Comparison of ENCODE assay signal across 21 cellular contexts in the genomic region with DNA sequence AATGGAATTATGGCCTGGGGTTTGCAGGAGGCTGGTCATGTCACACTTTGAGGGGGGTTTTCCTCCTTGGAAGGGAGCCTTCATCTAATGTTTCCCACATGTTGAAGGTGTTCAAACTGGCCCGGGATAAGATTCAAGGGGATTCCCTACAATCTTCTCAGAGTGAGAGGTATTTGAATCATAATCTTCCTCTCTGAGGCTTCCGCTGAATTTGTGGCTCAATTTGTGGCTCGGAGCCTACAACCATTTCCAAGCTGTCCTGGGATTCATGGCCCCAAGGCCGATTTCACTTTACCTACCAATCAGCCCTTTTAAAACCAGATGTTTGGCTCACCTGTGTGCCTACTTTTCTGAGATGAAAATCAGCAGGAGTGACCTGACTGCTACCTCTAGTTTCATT.
"Had no signal": no experiment of that assay in that cellular context is flagged by ENCODE, and none has a peak within 500 bp of the region (broad histone marks: within the 10 kb centered on the region; RNA-seq: fewer than 3 reads in every experiment).

No MANE protein-coding gene starts in this region.

- H3K4me3 ChIP-seq: cardiac muscle cell, lower lobe of right lung, SK-N-MC, spleen, thoracic aorta had no signal

- DNase-seq: activated CD4-positive, alpha-beta T cell treated with anti-CD3 and anti-CD28 coated beads for 36 hours; activated CD4-positive, alpha-beta T cell treated with anti-CD3 and anti-CD28 coated beads, Interleukin-2, amount 50 U/mL, for 48 hours; activated CD8-positive, alpha-beta memory T cell treated with anti-CD3 and anti-CD28 coated beads, Interleukin-2, amount 50 U/mL, for 48 hours; activated naive CD4-positive, alpha-beta T cell treated with Interleukin-2 at 50 U/mL for 16 hours; activated naive CD8-positive, alpha-beta T cell treated with anti-CD3 and anti-CD28 coated beads for 36 hours; activated T-cell treated with anti-CD3 and anti-CD28 coated beads, Interleukin-2, amount 50 U/mL, for 4 hours; amniotic stem cell; cortex of kidney; endodermal cell; kidney; lower lobe of right lung; retina; spleen; stimulated activated CD4-positive, alpha-beta T cell treated with anti-CD3 and anti-CD28 coated beads, Interleukin-4, amount 100 ng/mL, for 1 hour; stimulated activated naive CD4-positive, alpha-beta T cell; T-helper 1 cell had no signal

- H3K9me3 ChIP-seq: lower lobe of right lung, spleen, thoracic aorta had no signal

- H3K36me3 Mint-ChIP-seq: activated naive CD8-positive, alpha-beta T cell treated with anti-CD3 and anti-CD28 coated beads for 36 hours; mesothelial cell of epicardium; natural killer cell treated with Interleukin-12 subunit alpha and Interleukin-12 subunit beta and Interleukin-15 and Interleukin-18, amount 100 ng/mL, for 72 hours had no signal

- H3K36me3 ChIP-seq: cardiac muscle cell, lower lobe of right lung, spleen, thoracic aorta had no signal

- ATAC-seq: activated CD4-positive, alpha-beta T cell treated with anti-CD3 and anti-CD28 coated beads for 36 hours; activated T-cell treated with anti-CD3 and anti-CD28 coated beads, Interleukin-2, amount 50 U/mL, for 4 hours; lower lobe of right lung; natural killer cell treated with Interleukin-12 subunit alpha and Interleukin-12 subunit beta and Interleukin-15 and Interleukin-18, amount 100 ng/mL, for 72 hours had no signal

- H3K9me3 Mint-ChIP-seq: activated naive CD8-positive, alpha-beta T cell treated with anti-CD3 and anti-CD28 coated beads for 36 hours; activated T-cell treated with anti-CD3 and anti-CD28 coated beads, Interleukin-2, amount 50 U/mL, for 4 hours; endodermal cell; mesothelial cell of epicardium; natural killer cell treated with Interleukin-12 subunit alpha and Interleukin-12 subunit beta and Interleukin-15 and Interleukin-18, amount 100 ng/mL, for 72 hours had no signal

- H3K27ac ChIP-seq: cardiac muscle cell, lower lobe of right lung, SK-N-MC, spleen, thoracic aorta had no signal

- H3K27me3 ChIP-seq: cardiac muscle cell had no signal

- H3K4me1 Mint-ChIP-seq: activated naive CD8-positive, alpha-beta T cell treated with anti-CD3 and anti-CD28 coated beads for 36 hours had no signal

- H3K4me3 Mint-ChIP-seq: activated CD4-positive, alpha-beta T cell treated with anti-CD3 and anti-CD28 coated beads for 36 hours; activated naive CD8-positive, alpha-beta T cell treated with anti-CD3 and anti-CD28 coated beads for 36 hours; activated T-cell treated with anti-CD3 and anti-CD28 coated beads, Interleukin-2, amount 50 U/mL, for 4 hours; endodermal cell; mesothelial cell of epicardium; natural killer cell treated with Interleukin-12 subunit alpha and Interleukin-12 subunit beta and Interleukin-15 and Interleukin-18, amount 100 ng/mL, for 72 hours had no signal

- H3K27ac Mint-ChIP-seq: activated CD4-positive, alpha-beta T cell treated with anti-CD3 and anti-CD28 coated beads for 36 hours; activated naive CD8-positive, alpha-beta T cell treated with anti-CD3 and anti-CD28 coated beads for 36 hours; endodermal cell; mesothelial cell of epicardium; natural killer cell treated with Interleukin-12 subunit alpha and Interleukin-12 subunit beta and Interleukin-15 and Interleukin-18, amount 100 ng/mL, for 72 hours had no signal
